In genomic region chr9:87479801-87480201, GRCh38 we compare ENCODE assay signal across 1 cellular context.
A peak's percentile ranks its signal among the peaks of the same experiment; 100 is the strongest.
TF ChIP-seq lines count a peak whose summit lies in the region.

No MANE protein-coding gene starts in this region.

TF ChIP-seq in GM12878, 131 proteins besides CTCF, POLR2A, EP300 and RAD21 (continued from another document and continues in another):
- no peak for TF ChIP-seq E4F1 (IDR thresholded peaks at IDR 0.05; ENCODE audit: borderline replicate concordance, partially characterized antibody)
- peak; percentile 71; the same call in 1 of the 2 replicates for TF ChIP-seq IRF5 (IDR thresholded peaks at IDR 0.05; ENCODE audit: borderline replicate concordance)
- peak; percentile 98 for TF ChIP-seq ATF7 (IDR thresholded peaks at IDR 0.05; ENCODE audit: low read depth)
- TF ChIP-seq ATF3 (IDR thresholded peaks at IDR 0.05; ENCODE audit: borderline replicate concordance, extremely low read depth, low read depth, low read length), result peak; percentile 24; the same call in 1 of the 2 replicates
- peak; percentile 44; the same call in 1 of the 2 replicates for TF ChIP-seq JUND (IDR thresholded peaks at IDR 0.05; ENCODE audit: low read depth, low read length)
- TF ChIP-seq SMC3 (IDR thresholded peaks at IDR 0.05; ENCODE audit: borderline replicate concordance, low read length), result no peak
- no peak for TF ChIP-seq YY1 (IDR thresholded peaks at IDR 0.05; ENCODE audit: low read depth, low read length)
- TF ChIP-seq ZNF384 (IDR thresholded peaks at IDR 0.05; ENCODE audit: borderline replicate concordance, low read depth, low read length), result no peak
- TF ChIP-seq WRNIP1 (IDR thresholded peaks at IDR 0.05; ENCODE audit: borderline replicate concordance, low read depth, low read length), result no peak
- TF ChIP-seq GATAD2B (conservative IDR thresholded peaks at IDR 0.05; ENCODE audit: low read depth), result peak; percentile 88
- TF ChIP-seq NBN (IDR thresholded peaks at IDR 0.05), result peak; percentile 92
- TF ChIP-seq SIN3A (IDR thresholded peaks at IDR 0.05; ENCODE audit: low read depth, low read length), result no peak
- peak; percentile 96 for TF ChIP-seq MLLT1 (IDR thresholded peaks at IDR 0.05)
- TF ChIP-seq PKNOX1 (IDR thresholded peaks at IDR 0.05), result peak; percentile 69; the same call in 1 of the 2 replicates
- peak; percentile 44 for TF ChIP-seq E2F8 (IDR thresholded peaks at IDR 0.05; ENCODE audit: low read depth, partially characterized antibody)
- peak; percentile 83 for TF ChIP-seq USF1 (IDR thresholded peaks at IDR 0.05; ENCODE audit: borderline replicate concordance, extremely low read length, insufficient read depth, low read depth, low read length)
- no peak for TF ChIP-seq TCF7 (IDR thresholded peaks at IDR 0.05; ENCODE audit: borderline replicate concordance)
- TF ChIP-seq FOXK2 (IDR thresholded peaks at IDR 0.05), result no peak; the same call in 1 of the 2 replicates
- TF ChIP-seq NKRF (conservative IDR thresholded peaks at IDR 0.05), result no peak
- TF ChIP-seq ZBTB11 (CRISPR knock-in tag; IDR thresholded peaks at IDR 0.05), result no peak
- TF ChIP-seq ZNF217 (IDR thresholded peaks at IDR 0.05), result no peak
- TF ChIP-seq RELA (IDR thresholded peaks at IDR 0.05; ENCODE audit: borderline replicate concordance, partially characterized antibody), result peak; percentile 78
- peak; percentile 74 for TF ChIP-seq MEF2B (IDR thresholded peaks at IDR 0.05; ENCODE audit: partially characterized antibody, poor library complexity, severe bottlenecking)
- TF ChIP-seq TAF1 (IDR thresholded peaks at IDR 0.05; ENCODE audit: borderline replicate concordance, low read depth, low read length), result no peak
- no peak; the same call in 1 of the 2 replicates for TF ChIP-seq ZNF24 (IDR thresholded peaks at IDR 0.05)
- TF ChIP-seq TCF12 (IDR thresholded peaks at IDR 0.05; ENCODE audit: low read depth, low read length), result no peak
- TF ChIP-seq TBL1XR1 (IDR thresholded peaks at IDR 0.05; ENCODE audit: low read depth, low read length), result peak; percentile 60; the same call in 1 of the 2 replicates
- no peak for TF ChIP-seq HDAC2 (IDR thresholded peaks at IDR 0.05)
- TF ChIP-seq MAX (IDR thresholded peaks at IDR 0.05; ENCODE audit: low read depth, low read length), result peak; percentile 83
- peak; percentile 56; the same call in 1 of the 2 replicates for TF ChIP-seq CREB1 (IDR thresholded peaks at IDR 0.05; ENCODE audit: low read depth)
- TF ChIP-seq IRF4 (IDR thresholded peaks at IDR 0.05; ENCODE audit: low read depth, low read length), result peak; percentile 75; the same call in 1 of the 2 replicates
- peak; percentile 98 for TF ChIP-seq SPI1 (IDR thresholded peaks at IDR 0.05; ENCODE audit: borderline replicate concordance, insufficient read depth, low read depth, low read length)
- peak; percentile 99 to 100 for TF ChIP-seq IKZF2 (IDR thresholded peaks at IDR 0.05)
- no peak for TF ChIP-seq NRF1 (conservative IDR thresholded peaks at IDR 0.05; ENCODE audit: low read depth, low read length)
- TF ChIP-seq STAT1 (conservative IDR thresholded peaks at IDR 0.05), result peak; percentile 60; the same call in 1 of the 2 replicates
- TF ChIP-seq RAD51 (IDR thresholded peaks at IDR 0.05), result peak; percentile 98
